Comparison of ENCODE assay signal across 22 cellular contexts in genomic region chr18:59839241-59839640, GRCh38.
"Had no signal": no experiment of that assay in that cellular context is flagged by ENCODE, and none has a peak within 500 bp of the region (broad histone marks: within the 10 kb centered on the region; RNA-seq: fewer than 3 reads in every experiment).

No MANE protein-coding gene starts in this region.

- H3K36me3 ChIP-seq: heart left ventricle, left ventricle myocardium inferior, prostate gland, spleen, transverse colon had no signal

- DNase-seq: effector CD4-positive, alpha-beta T cell; foreskin melanocyte; heart left ventricle; hippocampal formation; left ventricle myocardium inferior; mesenchymal stem cell; midbrain; retina; spleen; stimulated activated CD4-positive, alpha-beta T cell treated with anti-CD3 and anti-CD28 coated beads, Interleukin-15, amount 100 ng/mL, for 24 hours; stimulated activated CD4-positive, alpha-beta T cell treated with anti-CD3 and anti-CD28 coated beads, Interleukin-1b, Interleukin-23, amount 100 ng/mL, for 48 hours; stimulated activated CD4-positive, alpha-beta T cell treated with anti-CD3 and anti-CD28 coated beads, Interleukin-4, amount 100 ng/mL, for 24 hours; stimulated activated naive B cell treated with anti-CD40 and anti-IgM and Interleukin-4, amounts not matched to agents 10 μg/mL and 1 μg/mL and 100 μg/mL, for 72 hours; stimulated activated naive CD8-positive, alpha-beta T cell treated with anti-CD3 and anti-CD28 coated beads, Interleukin-15, amount 100 ng/mL, for 72 hours; testis; transverse colon had no signal

- H3K27me3 ChIP-seq: spleen, testis, transverse colon had no signal

- H3K9me3 ChIP-seq: heart left ventricle, left ventricle myocardium inferior, prostate gland, spleen, testis, transverse colon had no signal

- ATAC-seq: heart left ventricle; natural killer cell treated with Interleukin-12 subunit alpha and Interleukin-12 subunit beta and Interleukin-15 and Interleukin-18, amount 100 ng/mL, for 72 hours; sciatic nerve; stimulated activated naive B cell treated with anti-CD40 and anti-IgM and Interleukin-4, amounts not matched to agents 10 μg/mL and 1 μg/mL and 100 μg/mL, for 72 hours; stimulated activated naive CD8-positive, alpha-beta T cell treated with anti-CD3 and anti-CD28 coated beads, Interleukin-15, amount 100 ng/mL, for 72 hours had no signal

- H3K9ac ChIP-seq: parathyroid adenoma had no signal

- H3K4me1 ChIP-seq: heart left ventricle, left ventricle myocardium inferior, prostate gland, testis, transverse colon had no signal

- H3K79me2 ChIP-seq: parathyroid adenoma had no signal

- H3K27ac ChIP-seq: coronary artery, heart left ventricle, left ventricle myocardium inferior, parathyroid adenoma, prostate gland, spleen, testis, transverse colon had no signal

- H3K4me3 ChIP-seq: coronary artery, heart left ventricle, left ventricle myocardium inferior, lung, prostate gland, spleen, testis, transverse colon had no signal

- H2AFZ ChIP-seq: parathyroid adenoma had no signal
